In genomic region chr2:234249006-234249405, GRCh38 we compare ENCODE assay signal across 21 cellular contexts.
A peak's percentile ranks its signal among the peaks of the same experiment; 100 is the strongest.
DNase-seq lines count a peak whose midpoint lies in the region; ATAC-seq and TF ChIP-seq lines count a peak whose summit lies in the region.
"Had no signal": no experiment of that assay in that cellular context is flagged by ENCODE, and none has a peak within 500 bp of the region (broad histone marks: within the 10 kb centered on the region; RNA-seq: fewer than 3 reads in every experiment).

No MANE protein-coding gene starts in this region.

- H3K27ac Mint-ChIP-seq in Calu3 (ENCODE audit: unreplicated experiment): peak overlapping the region; percentile 88
- H3K27ac Mint-ChIP-seq in chondrocyte (ENCODE audit: unreplicated experiment): no peak overlapping the region
- H3K27ac Mint-ChIP-seq in osteocyte (ENCODE audit: unreplicated experiment): no peak overlapping the region

- H3K4me1 Mint-ChIP-seq in Calu3 (ENCODE audit: low read depth, unreplicated experiment) (peaks cover 68% of the 10 kb centered on the region), chondrocyte (ENCODE audit: low read depth) (peaks cover 67% of the 10 kb centered on the region), osteocyte (ENCODE audit: unreplicated experiment) (peaks cover 65% of the 10 kb centered on the region)

- H3K9ac ChIP-seq in PC-3 (ENCODE audit: low read length): no peak overlapping the region; the same call in 1 of the 2 replicates

- DNase-seq in Calu3: no peak
- DNase-seq in PC-3: no peak
- DNase-seq in chondrocyte (ENCODE audit: low spot score): no peak
- no peak for DNase-seq in osteocyte (ENCODE audit: extremely low spot score, unreplicated experiment)
- no peak for DNase-seq in foreskin fibroblast
- no peak for DNase-seq in activated CD4-positive, CD25-positive, alpha-beta regulatory T cell (lab: John Stamatoyannopoulos, UW)
- DNase-seq in medulla oblongata (ENCODE audit: extremely low spot score): no peak
- DNase-seq: activated CD8-positive, alpha-beta memory T cell treated with anti-CD3 and anti-CD28 coated beads for 24 hours; activated naive CD4-positive, alpha-beta T cell treated with Interleukin-2 at 50 U/mL for 16 hours; activated T-cell treated with anti-CD3 and anti-CD28 coated beads, Interleukin-2, amount 50 U/mL, for 4 hours; aorta; effector memory CD4-positive, alpha-beta T cell; KG1; MV-4-11; NCI-H2171; NCI-H524 treated with DMSO at 0.1 percent for 48 hours; retina; stimulated activated CD4-positive, alpha-beta T cell treated with anti-CD3 and anti-CD28 coated beads, Interleukin-4, amount 100 ng/mL, for 24 hours; stimulated activated naive CD4-positive, alpha-beta T cell treated with Interleukin-2 at 50 U/mL for 16 hours had no signal

- H3K79me2 ChIP-seq in PC-3 (ENCODE audit: low read length): no peaks in the 10 kb centered on the region

- H3K27ac ChIP-seq in PC-3 (ENCODE audit: low read length): peak overlapping the region; percentile 91

- TF ChIP-seq CTCF in Calu3 (IDR thresholded peaks at IDR 0.05; ENCODE audit: unreplicated experiment) (no peak), PC-3 (conservative IDR thresholded peaks at IDR 0.05; ENCODE audit: low read depth, low read length) (peak; percentile 25; the same call in 1 of the 2 replicates), chondrocyte (IDR thresholded peaks at IDR 0.05) (peak; percentile 42), osteocyte (IDR thresholded peaks at IDR 0.05) (peak; percentile 11), foreskin fibroblast (IDR thresholded peaks at IDR 0.05; ENCODE audit: low read depth, low read length) (no peak)

- H3K9me3 ChIP-seq in PC-3 (ENCODE audit: low read length): no peaks in the 10 kb centered on the region

- H2AFZ ChIP-seq in PC-3 (ENCODE audit: low read length): no peak overlapping the region

- peaks cover 68% of the 10 kb centered on the region for H3K4me1 ChIP-seq in PC-3 (ENCODE audit: insufficient read depth, low read length)

- CTCF ChIA-PET in Calu3 (lab: Charles Lee): no interaction called here
- CTCF ChIA-PET in PC-3 (lab: Charles Lee): no interaction called here

- H4K20me1 ChIP-seq in PC-3 (ENCODE audit: low read length): no peaks in the 10 kb centered on the region

- H3K4me3 Mint-ChIP-seq in Calu3 (ENCODE audit: low read depth, unreplicated experiment) (no peak overlapping the region), chondrocyte (ENCODE audit: unreplicated experiment) (no peak overlapping the region), osteocyte (ENCODE audit: unreplicated experiment) (no peak overlapping the region)
- H3K4me3 Mint-ChIP-seq: activated T-cell treated with anti-CD3 and anti-CD28 coated beads, Interleukin-2, amount 50 U/mL, for 4 hours had no signal

- no peaks in the 10 kb centered on the region for H3K9me3 Mint-ChIP-seq in Calu3 (ENCODE audit: low read depth, unreplicated experiment)
- no peaks in the 10 kb centered on the region for H3K9me3 Mint-ChIP-seq in chondrocyte (ENCODE audit: low read depth)
- H3K9me3 Mint-ChIP-seq in osteocyte (ENCODE audit: unreplicated experiment): no peaks in the 10 kb centered on the region
- H3K9me3 Mint-ChIP-seq: activated T-cell treated with anti-CD3 and anti-CD28 coated beads, Interleukin-2, amount 50 U/mL, for 4 hours had no signal

- H3F3A ChIP-seq in PC-3 (ENCODE audit: low read length, unreplicated experiment): peaks cover 10% of the 10 kb centered on the region

- H3K27me3 Mint-ChIP-seq in Calu3 (ENCODE audit: unreplicated experiment) (no peaks in the 10 kb centered on the region), chondrocyte (ENCODE audit: low read depth) (no peaks in the 10 kb centered on the region), osteocyte (ENCODE audit: unreplicated experiment) (no peaks in the 10 kb centered on the region)

- H3K36me3 ChIP-seq in PC-3 (ENCODE audit: low read depth, low read length): no peaks in the 10 kb centered on the region

- no peaks in the 10 kb centered on the region for H3K9me2 ChIP-seq in PC-3 (replicated peaks; ENCODE audit: low read length)

- H3K4me3 ChIP-seq in PC-3 (ENCODE audit: low read length): no peak overlapping the region
- no peak overlapping the region for H3K4me3 ChIP-seq in foreskin fibroblast (ENCODE audit: low read depth in 1 of 2, low read length in 2 of 2)

- 0 out of 2 replicates have a peak overlapping the region, but pooled peaks have one; percentile 38 for H3K4me2 ChIP-seq in PC-3 (ENCODE audit: low read length)

- no TSS peak for BruUV-seq in Calu3 (replicated peaks; lab: Mats Ljungman, UMichigan)
- no TSS peak for BruUV-seq in PC-3 (replicated peaks; lab: Mats Ljungman, UMichigan)

- H3K36me3 Mint-ChIP-seq in Calu3 (ENCODE audit: insufficient read depth, unreplicated experiment): peaks cover 5% of the 10 kb centered on the region
- H3K36me3 Mint-ChIP-seq in chondrocyte (ENCODE audit: low read depth): no peaks in the 10 kb centered on the region
- H3K36me3 Mint-ChIP-seq in osteocyte (ENCODE audit: unreplicated experiment): no peaks in the 10 kb centered on the region

- ATAC-seq in PC-3: no peak
- ATAC-seq: activated CD4-positive, CD25-positive, alpha-beta regulatory T cell treated with anti-CD3 and anti-CD28 coated beads, Interleukin-2, amount 50 U/mL, for 24 hours; activated T-cell treated with anti-CD3 and anti-CD28 coated beads, Interleukin-2, amount 50 U/mL, for 4 hours; Right ventricle myocardium inferior had no signal

- POLR2A ChIA-PET in PC-3 (lab: Charles Lee; ENCODE audit: unreplicated experiment): interaction anchor here (0.6 kb wide), 1 partner anchor 13 kb away, joined by 3 read pairs; no protein-coding TSS in a partner anchor

- intact Hi-C loops in Calu3 (cut with micrococcal nuclease; ENCODE audit: unreplicated experiment): no loop called here
- intact Hi-C loops in PC-3 (cut with micrococcal nuclease): no loop called here

- H3K27me3 ChIP-seq in PC-3 (ENCODE audit: low read length): no peaks in the 10 kb centered on the region

Comparison
In these comparisons a context has a peak if more than half of its experiments do, and no peak if none do; other contexts are left out.
1. CTCF ChIP-seq: peak in PC-3 (single experiment), chondrocyte (single experiment) and osteocyte (single experiment); none in Calu3 (single experiment) and foreskin fibroblast (single experiment).